8 cellular contexts compared by ENCODE assay signal in the genomic region with DNA sequence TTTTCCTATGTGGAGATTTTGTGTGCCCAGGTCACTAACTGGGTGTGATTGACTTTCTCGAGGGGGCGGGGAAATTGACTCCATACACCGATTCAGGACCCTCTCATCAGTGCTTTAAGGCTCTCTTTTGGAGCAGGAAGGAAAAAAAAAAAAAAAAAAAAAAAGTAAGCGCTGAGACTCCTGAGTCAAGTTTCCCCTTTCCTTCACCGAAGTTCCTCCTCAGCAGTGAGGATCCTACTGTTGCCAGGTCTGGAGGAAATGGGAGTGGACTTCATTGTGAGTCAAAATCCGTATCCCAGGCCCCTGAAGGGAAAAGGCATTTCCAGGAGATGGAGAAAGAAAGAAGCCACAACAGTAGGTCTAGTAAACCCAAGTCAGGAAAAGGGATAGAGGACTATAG. TPM values are rescaled to one million over a fixed set of nuclear protein-coding genes. Genes with fewer than 3 reads are reported as not detected.
A peak's percentile ranks its signal among the peaks of the same experiment; 100 is the strongest.
DNase-seq lines count a peak whose midpoint lies in the region; ATAC-seq, FAIRE-seq and TF ChIP-seq lines count a peak whose summit lies in the region.

No MANE protein-coding gene starts in this region.

- 7% methylated on average over 6 of the region's 6 CpGs for WGBS in suprapubic skin

- H3K9me1 ChIP-seq in keratinocyte (ENCODE audit: control insufficient read depth, extremely low read depth, insufficient read depth, low read length), result peaks cover 6% of the 10 kb centered on the region

- no peak overlapping the region for H3K27ac Mint-ChIP-seq in activated T-cell treated with anti-CD3 and anti-CD28 coated beads, Interleukin-2, amount 50 U/mL, for 24 hours
- peak overlapping the region; percentile 23 for H3K27ac Mint-ChIP-seq in activated naive CD8-positive, alpha-beta T cell treated with anti-CD3 and anti-CD28 coated beads, Interleukin-2, amount 50 U/mL, for 24 hours

- H3K27me3 ChIP-seq in keratinocyte (ENCODE audit: control insufficient read depth, extremely low read depth, insufficient read depth, low read length), result no peaks in the 10 kb centered on the region
- no peaks in the 10 kb centered on the region for H3K27me3 ChIP-seq in suprapubic skin

- H3K9ac ChIP-seq in keratinocyte (ENCODE audit: control insufficient read depth, extremely low read depth, insufficient read depth, low read length), result peak overlapping the region; percentile 96

- peak overlapping the region; percentile 98 for H3K27ac ChIP-seq in keratinocyte (ENCODE audit: control insufficient read depth, insufficient read depth, low read length)
- peak overlapping the region; percentile 93 for H3K27ac ChIP-seq in suprapubic skin

- H3K79me2 ChIP-seq in keratinocyte (ENCODE audit: control insufficient read depth, insufficient read depth, low read length), result peaks cover 59% of the 10 kb centered on the region

- peak overlapping the region; percentile 89 for H3K4me3 Mint-ChIP-seq in activated T-cell treated with anti-CD3 and anti-CD28 coated beads, Interleukin-2, amount 50 U/mL, for 24 hours
- peak overlapping the region; percentile 94 for H3K4me3 Mint-ChIP-seq in activated naive CD8-positive, alpha-beta T cell treated with anti-CD3 and anti-CD28 coated beads, Interleukin-2, amount 50 U/mL, for 24 hours

- no peaks in the 10 kb centered on the region for H4K20me1 ChIP-seq in keratinocyte (ENCODE audit: control insufficient read depth, extremely low read depth, insufficient read depth, low read length)

- no peak for TF ChIP-seq EP300 in suprapubic skin (IDR thresholded peaks at IDR 0.05)

- peaks cover 23% of the 10 kb centered on the region for H3K4me1 ChIP-seq in keratinocyte (ENCODE audit: control insufficient read depth, extremely low read depth, insufficient read depth, low read length)
- peaks cover 17% of the 10 kb centered on the region for H3K4me1 ChIP-seq in suprapubic skin

- H2AFZ ChIP-seq in keratinocyte (ENCODE audit: control insufficient read depth, low read length), result no peak overlapping the region

- H3K4me2 ChIP-seq in keratinocyte (ENCODE audit: control insufficient read depth, extremely low read depth, insufficient read depth, low read depth, low read length), result peak overlapping the region; percentile 70

- H3K36me3 Mint-ChIP-seq in activated T-cell treated with anti-CD3 and anti-CD28 coated beads, Interleukin-2, amount 50 U/mL, for 24 hours (ENCODE audit: low read depth), result peaks cover 8% of the 10 kb centered on the region
- no peaks in the 10 kb centered on the region for H3K36me3 Mint-ChIP-seq in activated naive CD8-positive, alpha-beta T cell treated with anti-CD3 and anti-CD28 coated beads, Interleukin-2, amount 50 U/mL, for 24 hours (ENCODE audit: low read depth)

- dilution Hi-C loops in keratinocyte (cut with MboI; ENCODE audit: extremely low pct_ligation_motif_present, low sequenced_read_pairs), result no loop called here

- DNase-seq in activated T-cell treated with anti-CD3 and anti-CD28 coated beads, Interleukin-2, amount 50 U/mL, for 24 hours, result no peak
- no peak for DNase-seq in activated T-cell treated with anti-CD3 and anti-CD28 coated beads, Interleukin-2, amount 50 U/mL, for 48 hours
- no peak for DNase-seq in activated naive CD8-positive, alpha-beta T cell treated with anti-CD3 and anti-CD28 coated beads, Interleukin-2, amount 50 U/mL, for 24 hours
- no peak for DNase-seq in keratinocyte (ENCODE audit: low read depth, low spot score)
- DNase-seq in suprapubic skin (ENCODE audit: low spot score in 2 of 2), result no peak
- no peak for DNase-seq in activated CD8-positive, alpha-beta memory T cell treated with anti-CD3 and anti-CD28 coated beads for 24 hours

- peak; percentile 66 for FAIRE-seq in keratinocyte (lab: Jason Lieb, UNC)

- no peaks in the 10 kb centered on the region for H3K9me3 ChIP-seq in keratinocyte (ENCODE audit: control insufficient read depth, low read depth, low read length)
- no peaks in the 10 kb centered on the region for H3K9me3 ChIP-seq in suprapubic skin

- peaks cover 11% of the 10 kb centered on the region for H3K27me3 Mint-ChIP-seq in activated T-cell treated with anti-CD3 and anti-CD28 coated beads, Interleukin-2, amount 50 U/mL, for 24 hours
- peaks cover 15% of the 10 kb centered on the region for H3K27me3 Mint-ChIP-seq in activated naive CD8-positive, alpha-beta T cell treated with anti-CD3 and anti-CD28 coated beads, Interleukin-2, amount 50 U/mL, for 24 hours

- TF ChIP-seq CTCF in keratinocyte (optimal IDR thresholded peaks at IDR 0.05 in 1 of 3, IDR thresholded peaks at IDR 0.05 in 1 of 3, conservative IDR thresholded peaks at IDR 0.05 in 1 of 3; ENCODE audit: extremely low read depth in 1 of 3, insufficient read depth in 2 of 3, low read length in 3 of 3) (no peak), suprapubic skin (IDR thresholded peaks at IDR 0.05) (no peak)

- peak overlapping the region; percentile 83 to 93 (median 85) for H3K4me3 ChIP-seq in keratinocyte (ENCODE audit: control insufficient read depth in 2 of 3, extremely low read depth in 1 of 3, insufficient read depth in 2 of 3, low read depth in 1 of 3, low read length in 3 of 3)
- H3K4me3 ChIP-seq in suprapubic skin, result peak overlapping the region; percentile 75

- no peak for TF ChIP-seq POLR2A in suprapubic skin (IDR thresholded peaks at IDR 0.05)

- H3K4me1 Mint-ChIP-seq in activated T-cell treated with anti-CD3 and anti-CD28 coated beads, Interleukin-2, amount 50 U/mL, for 24 hours (ENCODE audit: low read depth), result peaks cover 30% of the 10 kb centered on the region
- peaks cover 42% of the 10 kb centered on the region for H3K4me1 Mint-ChIP-seq in activated naive CD8-positive, alpha-beta T cell treated with anti-CD3 and anti-CD28 coated beads, Interleukin-2, amount 50 U/mL, for 24 hours

- no peaks in the 10 kb centered on the region for H3K9me3 Mint-ChIP-seq in activated T-cell treated with anti-CD3 and anti-CD28 coated beads, Interleukin-2, amount 50 U/mL, for 24 hours
- H3K9me3 Mint-ChIP-seq in activated naive CD8-positive, alpha-beta T cell treated with anti-CD3 and anti-CD28 coated beads, Interleukin-2, amount 50 U/mL, for 24 hours, result no peaks in the 10 kb centered on the region

- ATAC-seq in activated naive CD8-positive, alpha-beta T cell treated with anti-CD3 and anti-CD28 coated beads, Interleukin-2, amount 50 U/mL, for 24 hours, result no peak
- ATAC-seq in GM21528 (IDR thresholded peaks at IDR 0.05; ENCODE audit: low FRiP score, unreplicated experiment) (no peak), GM18868 (IDR thresholded peaks at IDR 0.05; ENCODE audit: unreplicated experiment) (no peak)

- H3K36me3 ChIP-seq in keratinocyte (ENCODE audit: control insufficient read depth in 2 of 2, extremely low read depth in 1 of 2, insufficient read depth in 2 of 2, low read length in 2 of 2), result peaks cover 1 to 7% of the 10 kb centered on the region in 2 experiments
- no peaks in the 10 kb centered on the region for H3K36me3 ChIP-seq in suprapubic skin

RNA-seq across cellular contexts. Expression of gene PPFIBP1, which starts 1.4 kb away (rescaled TPM):
- 53.6 to 83.5 TPM (median 62.0 TPM) in 3 replicates for polyA plus RNA-seq in keratinocyte
- polyA plus RNA-seq in keratinocyte (2011; ENCODE audit: low read depth), result 74.9 TPM
- 32.0 and 75.4 TPM in 2 replicates for polyA plus RNA-seq in keratinocyte (2011; cell fraction: cytosol; rRNA removed)
- 101 and 133 TPM in 2 replicates for polyA plus RNA-seq in keratinocyte (2011; cell fraction: nucleus; rRNA removed)
- polyA plus RNA-seq in keratinocyte (2012; ENCODE audit: low replicate concordance), result 25.4 and 60.2 TPM in 2 replicates
- polyA minus RNA-seq in keratinocyte, result 48.5 to 186 TPM (median 78.5 TPM) in 3 replicates
- 37.2 TPM for polyA minus RNA-seq in keratinocyte (2011; cell fraction: cytosol; rRNA and poly(A)+ RNA removed)
- 116 and 242 TPM in 2 replicates for polyA minus RNA-seq in keratinocyte (2011; cell fraction: nucleus; rRNA and poly(A)+ RNA removed)
- total RNA-seq in suprapubic skin, result 100 to 1,000 TPM in 1 of 4 donors, 10 to 100 TPM in 3; 48.6 to 148 (median 74.8) TPM
